Comparison of ENCODE assay signal across 11 cellular contexts in genomic region chr7:151472644-151473380, GRCh38. TPM values are rescaled to one million over a fixed set of nuclear protein-coding genes. Genes with fewer than 3 reads are reported as not detected.
DNase-seq lines count a peak whose midpoint lies in the region; ATAC-seq and TF ChIP-seq lines count a peak whose summit lies in the region.
"Had no signal": no experiment of that assay in that cellular context is flagged by ENCODE, and none has a peak within 500 bp of the region (broad histone marks: within the 10 kb centered on the region; RNA-seq: fewer than 3 reads in every experiment).

No MANE protein-coding gene starts in this region.

- 73 to 78% methylated on average over 17 of the region's 17 CpGs for WGBS in aorta, 2 donors

- H3K27me3 ChIP-seq in aorta (ENCODE audit: control insufficient read depth in 1 of 2, insufficient read depth in 2 of 2, low read length in 1 of 2) (no peaks in the 10 kb centered on the region), uterus (no peaks in the 10 kb centered on the region)

- peaks cover 32% of the 10 kb centered on the region for H3K4me1 Mint-ChIP-seq in T-helper 1 cell treated with Interleukin-12 subunit alpha and Interleukin-12 subunit beta and Interleukin-4 antibody, amounts not matched to agents 30 μg/mL and 1 μg/mL, for 36 hours (ENCODE audit: low read depth)
- peaks cover 88% of the 10 kb centered on the region for H3K4me1 Mint-ChIP-seq in WTC11
- peaks cover 51% of the 10 kb centered on the region for H3K4me1 Mint-ChIP-seq in neural crest cell

- peaks cover 3 to 10% of the 10 kb centered on the region in 2 donors for H3K36me3 ChIP-seq in aorta (ENCODE audit: control insufficient read depth in 1 of 2, insufficient read depth in 2 of 2, low read length in 1 of 2)
- H3K36me3 ChIP-seq in uterus = no peaks in the 10 kb centered on the region

- POLR2A ChIA-PET in WTC11 (lab: Charles Lee) = no interaction called here

- TF ChIP-seq POLR2A in uterus (IDR thresholded peaks at IDR 0.05) = no peak

- H3K27ac ChIP-seq in aorta (ENCODE audit: low read depth in 1 of 2, low read length in 2 of 2) = no peak overlapping the region
- H3K27ac ChIP-seq in uterus = no peak overlapping the region
- H3K27ac ChIP-seq: A549, SK-N-MC had no signal

- peak overlapping the region; percentile 59 for H3K27ac Mint-ChIP-seq in T-helper 1 cell treated with Interleukin-12 subunit alpha and Interleukin-12 subunit beta and Interleukin-4 antibody, amounts not matched to agents 30 μg/mL and 1 μg/mL, for 36 hours
- H3K27ac Mint-ChIP-seq in WTC11 (peak overlapping the region; percentile 95), neural crest cell (ENCODE audit: unreplicated experiment) (peak overlapping the region; percentile 12)
- H3K27ac Mint-ChIP-seq: mesothelial cell of epicardium had no signal

- no peaks in the 10 kb centered on the region for H3K27me3 Mint-ChIP-seq in T-helper 1 cell treated with Interleukin-12 subunit alpha and Interleukin-12 subunit beta and Interleukin-4 antibody, amounts not matched to agents 30 μg/mL and 1 μg/mL, for 36 hours (ENCODE audit: low read depth)
- H3K27me3 Mint-ChIP-seq in WTC11 (ENCODE audit: low read depth) (no peaks in the 10 kb centered on the region), neural crest cell (ENCODE audit: low read depth) (no peaks in the 10 kb centered on the region)

- no peak for DNase-seq in T-helper 1 cell
- no peak for DNase-seq in WTC11 (ENCODE audit: low spot score)
- no peak for DNase-seq in neural crest cell (ENCODE audit: low read depth, low spot score)
- no peak for DNase-seq in aorta
- DNase-seq in uterus = no peak
- no peak for DNase-seq in central memory CD4-positive, alpha-beta T cell

- H3K9me3 ChIP-seq in aorta (ENCODE audit: control insufficient read depth, low read length) = no peaks in the 10 kb centered on the region
- no peaks in the 10 kb centered on the region for H3K9me3 ChIP-seq in uterus
- H3K9me3 ChIP-seq: A549 had no signal

- peak; percentile 40 for ATAC-seq in HG02678 (IDR thresholded peaks at IDR 0.05; ENCODE audit: unreplicated experiment)
- no peak for ATAC-seq in WTC11
- no peak for ATAC-seq in aorta (ENCODE audit: low FRiP score)

- TF ChIP-seq CTCF in WTC11 (IDR thresholded peaks at IDR 0.05) = no peak
- no peak for TF ChIP-seq CTCF in neural crest cell (conservative IDR thresholded peaks at IDR 0.05)
- no peak for TF ChIP-seq CTCF in uterus (IDR thresholded peaks at IDR 0.05)

- no peak overlapping the region for H3K4me3 ChIP-seq in aorta (ENCODE audit: low read length in 2 of 2)
- no peak overlapping the region for H3K4me3 ChIP-seq in uterus
- H3K4me3 ChIP-seq: A549, SK-N-MC had no signal

- peak overlapping the region; percentile 5 for H3K4me3 Mint-ChIP-seq in T-helper 1 cell treated with Interleukin-12 subunit alpha and Interleukin-12 subunit beta and Interleukin-4 antibody, amounts not matched to agents 30 μg/mL and 1 μg/mL, for 36 hours
- H3K4me3 Mint-ChIP-seq in WTC11 (peak overlapping the region; percentile 42), neural crest cell (no peak overlapping the region)
- H3K4me3 Mint-ChIP-seq: mesothelial cell of epicardium had no signal

- peaks cover 59% of the 10 kb centered on the region for H3K36me3 Mint-ChIP-seq in T-helper 1 cell treated with Interleukin-12 subunit alpha and Interleukin-12 subunit beta and Interleukin-4 antibody, amounts not matched to agents 30 μg/mL and 1 μg/mL, for 36 hours (ENCODE audit: low read depth)
- H3K36me3 Mint-ChIP-seq in WTC11 (peaks cover 60% of the 10 kb centered on the region), neural crest cell (ENCODE audit: low read depth) (peaks cover 20% of the 10 kb centered on the region)

- intact Hi-C loops in aorta (cut with DNase I) (no loop called here), uterus (cut with DNase I; ENCODE audit: low total_unique reads) (no loop called here)

- H3K9me3 Mint-ChIP-seq in T-helper 1 cell treated with Interleukin-12 subunit alpha and Interleukin-12 subunit beta and Interleukin-4 antibody, amounts not matched to agents 30 μg/mL and 1 μg/mL, for 36 hours = no peaks in the 10 kb centered on the region
- H3K9me3 Mint-ChIP-seq in WTC11 = peaks cover 8% of the 10 kb centered on the region
- H3K9me3 Mint-ChIP-seq in neural crest cell = no peaks in the 10 kb centered on the region
- H3K9me3 Mint-ChIP-seq: mesothelial cell of epicardium had no signal

- H3K4me1 ChIP-seq in aorta (ENCODE audit: control insufficient read depth in 1 of 2, insufficient read depth in 2 of 2, low read length in 2 of 2) (no peaks in the 10 kb centered on the region), uterus (no peaks in the 10 kb centered on the region)
- H3K4me1 ChIP-seq: A549 had no signal

- CTCF ChIA-PET in WTC11 (lab: Charles Lee) = interaction anchor here (1.3 to 1.5 kb wide), 3 partner anchors 11 to 158 kb away, joined by 3 to 5 read pairs (median 3); no protein-coding TSS in a partner anchor

TF ChIP-seq in WTC11, 78 proteins besides CTCF, POLR2A, EP300 and RAD21:
- TF ChIP-seq TEAD1 (CRISPR knock-in tag; IDR thresholded peaks at IDR 0.05) (0 out of 2 replicates have a peak, but pooled peaks have one; percentile 21), KAT7 (CRISPR knock-in tag; IDR thresholded peaks at IDR 0.05; ENCODE audit: borderline replicate concordance) (no peak)
- TF ChIP-seq, protein P1, sequence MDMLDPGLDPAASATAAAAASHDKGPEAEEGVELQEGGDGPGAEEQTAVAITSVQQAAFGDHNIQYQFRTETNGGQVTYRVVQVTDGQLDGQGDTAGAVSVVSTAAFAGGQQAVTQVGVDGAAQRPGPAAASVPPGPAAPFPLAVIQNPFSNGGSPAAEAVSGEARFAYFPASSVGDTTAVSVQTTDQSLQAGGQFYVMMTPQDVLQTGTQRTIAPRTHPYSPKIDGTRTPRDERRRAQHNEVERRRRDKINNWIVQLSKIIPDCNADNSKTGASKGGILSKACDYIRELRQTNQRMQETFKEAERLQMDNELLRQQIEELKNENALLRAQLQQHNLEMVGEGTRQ (CRISPR knock-in tag; IDR thresholded peaks at IDR 0.05) = no peak

RNA-seq across cellular contexts. Expression of gene CRYGN, which starts 32.9 kb away (rescaled TPM):
- 1.0 to 1.6 TPM (median 1.5 TPM) in 3 replicates for total RNA-seq in WTC11 (2021)
- 0.16 and 0.32 TPM in 2 replicates for total RNA-seq in neural crest cell
- total RNA-seq in aorta = 1 to 10 TPM in 1 of 2 donors, under 1 TPM in 1; 0.84 to 1.7 TPM
- 1 to 10 TPM in 1 of 2 donors, under 1 TPM in 1; 0.56 to 1.4 TPM for polyA plus RNA-seq in aorta
- total RNA-seq in uterus = 1 to 10 TPM in 2 of 4 donors, under 1 TPM in 1, not detected in 1; 0.73 to 2.9 (median 2.4) TPM
- polyA plus RNA-seq: A549 had no signal

RNA-seq across cellular contexts. Expression of gene RHEB, which starts 46.9 kb away (rescaled TPM):
- total RNA-seq in WTC11 (2021) (126 to 133 TPM (median 127 TPM) in 3 replicates), neural crest cell (92.9 and 108 TPM in 2 replicates), aorta (100 to 1,000 TPM in 1 of 2 donors, 10 to 100 TPM in 1; 78.8 to 107 TPM), uterus (100 to 1,000 TPM in 2 of 4 donors, 10 to 100 TPM in 2; 69.2 to 135 (median 102) TPM)
- polyA plus RNA-seq in aorta = 100 to 1,000 TPM; 108 to 122 TPM

Comparison
In these comparisons a context has a peak if more than half of its experiments do, and no peak if none do; other contexts are left out.
1. H3K27ac Mint-ChIP-seq: peak in every context shown above with its lines; median percentile 95 in WTC11; 59 in T-helper 1 cell treated with Interleukin-12 subunit alpha and Interleukin-12 subunit beta and Interleukin-4 antibody, amounts not matched to agents 30 μg/mL and 1 μg/mL, for 36 hours; 12 in neural crest cell.